25 cellular contexts compared by ENCODE assay signal in genomic region chr1:233945573-233945972, GRCh38. TPM values are rescaled to one million over a fixed set of nuclear protein-coding genes. Genes with fewer than 3 reads are reported as not detected.
DNase-seq lines count a peak whose midpoint lies in the region; ATAC-seq, FAIRE-seq and TF ChIP-seq lines count a peak whose summit lies in the region.
"Had no signal": no experiment of that assay in that cellular context is flagged by ENCODE, and none has a peak within 500 bp of the region (broad histone marks: within the 10 kb centered on the region; RNA-seq: fewer than 3 reads in every experiment).

No MANE protein-coding gene starts in this region.

- RAD21 ChIA-PET in GM12878 (lab: Charles Lee; ENCODE audit: unreplicated experiment) = no interaction called here

- H3K36me3 Mint-ChIP-seq in activated naive CD4-positive, alpha-beta T cell treated with anti-CD3 and anti-CD28 coated beads for 36 hours (ENCODE audit: low read depth) = no peaks in the 10 kb centered on the region
- H3K36me3 Mint-ChIP-seq in activated CD8-positive, alpha-beta memory T cell treated with anti-CD3 and anti-CD28 coated beads, Interleukin-2, amount 10 ng/mL, durations not matched to agents 7 days and 5 days = no peaks in the 10 kb centered on the region
- H3K36me3 Mint-ChIP-seq: activated naive CD8-positive, alpha-beta T cell had no signal

- intact Hi-C loops in activated naive CD4-positive, alpha-beta T cell treated with anti-CD3 and anti-CD28 coated beads for 36 hours (cut with micrococcal nuclease) = no loop called here
- intact Hi-C loops in GM12878 (cut with micrococcal nuclease; ENCODE audit: unreplicated experiment) = no loop called here
- intact Hi-C loops in testis (cut with DNase I; ENCODE audit: low total_unique reads) = no loop called here

- CTCF ChIA-PET in activated naive CD4-positive, alpha-beta T cell treated with anti-CD3 and anti-CD28 coated beads for 36 hours (lab: Charles Lee) = interaction anchor here (0.6 kb wide), 1 partner anchor 30 kb away, joined by 5 read pairs; no protein-coding TSS in a partner anchor
- CTCF ChIA-PET in GM12878 (lab: Yijun Ruan, JAX) = no interaction called here
- CTCF ChIA-PET in activated CD8-positive, alpha-beta memory T cell treated with anti-CD3 and anti-CD28 coated beads, Interleukin-2, amount 10 ng/mL, durations not matched to agents 7 days and 5 days (lab: Charles Lee) = no interaction called here

- H4K20me1 ChIP-seq in GM12878 (ENCODE audit: control insufficient read depth, insufficient read depth) = no peaks in the 10 kb centered on the region

- DNase-seq in activated naive CD4-positive, alpha-beta T cell treated with anti-CD3 and anti-CD28 coated beads for 36 hours = peak; percentile 15
- no peak for DNase-seq in activated naive CD4-positive, alpha-beta T cell (lab: John Stamatoyannopoulos, UW)
- peak; percentile 77 for DNase-seq in HT1080 (ENCODE audit: low read depth)
- peak; percentile 8 for DNase-seq in GM12878 (ENCODE audit: low read depth, low spot score)
- peak; percentile 2 for DNase-seq in non-pigmented ciliary epithelial cell (ENCODE audit: low read depth)
- no peak for DNase-seq in testis
- no peak for DNase-seq in activated CD8-positive, alpha-beta memory T cell treated with anti-CD3 and anti-CD28 coated beads, Interleukin-2, amount 10 ng/mL, durations not matched to agents 7 days and 5 days
- DNase-seq: activated CD4-positive, alpha-beta T cell treated with anti-CD3 and anti-CD28 coated beads for 4 hours; activated T-cell treated with anti-CD3 and anti-CD28 coated beads, Interleukin-2, amount 50 U/mL, for 4 hours; dorsolateral prefrontal cortex; lower lobe of right lung; NCI-H146; NCI-H345; posterior cingulate gyrus; small intestine; T1000; tibial artery had no signal

- FAIRE-seq in GM12878 (lab: Jason Lieb, UNC) = no peak
- FAIRE-seq: G401.6, GM12892, small intestine had no signal

- TF ChIP-seq CTCF in GM12878 (IDR thresholded peaks at IDR 0.05 in 2 of 3, conservative IDR thresholded peaks at IDR 0.05 in 1 of 3; ENCODE audit: control insufficient read depth in 2 of 3, extremely low read depth in 1 of 3, insufficient read depth in 1 of 3, low read depth in 3 of 3, low read length in 3 of 3) (no peak), testis (IDR thresholded peaks at IDR 0.05) (no peak)

- peaks cover 9% of the 10 kb centered on the region for H3K27me3 Mint-ChIP-seq in activated naive CD4-positive, alpha-beta T cell treated with anti-CD3 and anti-CD28 coated beads for 36 hours (ENCODE audit: low read depth)
- H3K27me3 Mint-ChIP-seq in activated CD8-positive, alpha-beta memory T cell treated with anti-CD3 and anti-CD28 coated beads, Interleukin-2, amount 10 ng/mL, durations not matched to agents 7 days and 5 days = no peaks in the 10 kb centered on the region

- ATAC-seq in GM12878 = peak; percentile 64
- no peak for ATAC-seq in HG03159 (IDR thresholded peaks at IDR 0.05; ENCODE audit: unreplicated experiment)
- ATAC-seq in activated CD8-positive, alpha-beta memory T cell treated with anti-CD3 and anti-CD28 coated beads, Interleukin-2, amount 10 ng/mL, durations not matched to agents 7 days and 5 days = no peak
- ATAC-seq: esophagus mucosa had no signal

- H2AFZ ChIP-seq in GM12878 (ENCODE audit: control insufficient read depth, low read depth, low read length) = no peak overlapping the region

- no peaks in the 10 kb centered on the region for H3K4me1 Mint-ChIP-seq in activated naive CD4-positive, alpha-beta T cell treated with anti-CD3 and anti-CD28 coated beads for 36 hours (ENCODE audit: low read depth)
- no peaks in the 10 kb centered on the region for H3K4me1 Mint-ChIP-seq in activated CD8-positive, alpha-beta memory T cell treated with anti-CD3 and anti-CD28 coated beads, Interleukin-2, amount 10 ng/mL, durations not matched to agents 7 days and 5 days

- H3K4me1 ChIP-seq in GM12878 (ENCODE audit: control insufficient read depth, insufficient read depth, low read length) (no peaks in the 10 kb centered on the region), testis (no peaks in the 10 kb centered on the region)
- H3K4me1 ChIP-seq: lower lobe of right lung, tibial artery had no signal

- TF ChIP-seq RAD21 in GM12878 (IDR thresholded peaks at IDR 0.05; ENCODE audit: insufficient read depth, low read depth, low read length) = no peak

- H3K27me3 ChIP-seq in GM12878 (replicated peaks in 1 of 2; ENCODE audit: control insufficient read depth in 2 of 2, insufficient read depth in 2 of 2, low read length in 1 of 2) = no peaks in the 10 kb centered on the region; a peak in 1 of 4 replicates
- H3K27me3 ChIP-seq in testis = no peaks in the 10 kb centered on the region
- H3K27me3 ChIP-seq: cardiac muscle cell, dorsolateral prefrontal cortex, tibial artery had no signal

- TF ChIP-seq POLR2A in GM12878 (IDR thresholded peaks at IDR 0.05; ENCODE audit: low read depth, low read length) (no peak), testis (IDR thresholded peaks at IDR 0.05) (no peak)

- no peak overlapping the region for H3K4me3 Mint-ChIP-seq in activated naive CD4-positive, alpha-beta T cell treated with anti-CD3 and anti-CD28 coated beads for 36 hours
- H3K4me3 Mint-ChIP-seq in activated CD8-positive, alpha-beta memory T cell treated with anti-CD3 and anti-CD28 coated beads, Interleukin-2, amount 10 ng/mL, durations not matched to agents 7 days and 5 days = no peak overlapping the region
- H3K4me3 Mint-ChIP-seq: activated naive CD8-positive, alpha-beta T cell; activated T-cell treated with anti-CD3 and anti-CD28 coated beads, Interleukin-2, amount 50 U/mL, for 4 hours had no signal

- SMC1A ChIA-PET in GM12878 (lab: Charles Lee; ENCODE audit: uncharacterized antibody, unreplicated experiment) = no interaction called here

- no peak for TF ChIP-seq EP300 in GM12878 (IDR thresholded peaks at IDR 0.05; ENCODE audit: borderline replicate concordance in 1 of 2, control insufficient read depth in 1 of 2, low read depth in 2 of 2, low read length in 2 of 2)

- H3K79me2 ChIP-seq in GM12878 (ENCODE audit: control insufficient read depth, insufficient read depth, low read length) = no peaks in the 10 kb centered on the region

- H3K36me3 ChIP-seq in GM12878 (ENCODE audit: control insufficient read depth in 2 of 2, insufficient read depth in 2 of 2, low read length in 1 of 2) (no peaks in the 10 kb centered on the region), testis (ENCODE audit: low read depth, missing control alignments) (no peaks in the 10 kb centered on the region)
- H3K36me3 ChIP-seq: cardiac muscle cell, lower lobe of right lung, tibial artery had no signal

- in situ Hi-C loops in GM12878 (cut with MboI) = no loop called here

- no peak overlapping the region for H3K4me2 ChIP-seq in GM12878 (ENCODE audit: control insufficient read depth, insufficient read depth)
- H3K4me2 ChIP-seq: KMS-11 had no signal

- POLR2A ChIA-PET in GM12878 (lab: Charles Lee) = no interaction called here

- H3K9me3 ChIP-seq in GM12878 (replicated peaks; ENCODE audit: control insufficient read depth, insufficient read depth, low read length) = no peaks in the 10 kb centered on the region
- no peaks in the 10 kb centered on the region for H3K9me3 ChIP-seq in testis
- H3K9me3 ChIP-seq: lower lobe of right lung, tibial artery had no signal

- WGBS in GM12878 (ENCODE audit: insufficient coverage, insufficient replicate concordance, low lambda C conversion rate, missing lambda C conversion rate) = 4% methylated on average over 3 of the region's 3 CpGs
- WGBS in testis, 2 donors = 74 to 84% methylated on average over 3 of the region's 3 CpGs

- no peak overlapping the region for H3K27ac ChIP-seq in GM12878 (ENCODE audit: control insufficient read depth, insufficient read depth)
- H3K27ac ChIP-seq in testis = no peak overlapping the region
- H3K27ac ChIP-seq: cardiac muscle cell, dorsolateral prefrontal cortex, KMS-11, lower lobe of right lung, SK-N-MC, tibial artery had no signal

- H3K9me3 Mint-ChIP-seq in activated naive CD4-positive, alpha-beta T cell treated with anti-CD3 and anti-CD28 coated beads for 36 hours = peaks cover 3% of the 10 kb centered on the region
- peaks cover 2% of the 10 kb centered on the region for H3K9me3 Mint-ChIP-seq in activated CD8-positive, alpha-beta memory T cell treated with anti-CD3 and anti-CD28 coated beads, Interleukin-2, amount 10 ng/mL, durations not matched to agents 7 days and 5 days (ENCODE audit: low read depth)
- H3K9me3 Mint-ChIP-seq: activated T-cell treated with anti-CD3 and anti-CD28 coated beads, Interleukin-2, amount 50 U/mL, for 4 hours had no signal

- no peak overlapping the region for H3K9ac ChIP-seq in GM12878 (ENCODE audit: control insufficient read depth, insufficient read depth, low read length)
- H3K9ac ChIP-seq: KMS-11 had no signal

- H3K4me3 ChIP-seq in GM12878 (no peak overlapping the region), testis (no peak overlapping the region)
- H3K4me3 ChIP-seq: cardiac muscle cell, dorsolateral prefrontal cortex, lower lobe of right lung, SK-N-MC, tibial artery had no signal

- BruUV-seq in GM12878 (replicated peaks; lab: Mats Ljungman, UMichigan) = no TSS peak

- H3K27ac Mint-ChIP-seq in activated naive CD4-positive, alpha-beta T cell treated with anti-CD3 and anti-CD28 coated beads for 36 hours = no peak overlapping the region
- no peak overlapping the region for H3K27ac Mint-ChIP-seq in activated CD8-positive, alpha-beta memory T cell treated with anti-CD3 and anti-CD28 coated beads, Interleukin-2, amount 10 ng/mL, durations not matched to agents 7 days and 5 days
- H3K27ac Mint-ChIP-seq: activated naive CD8-positive, alpha-beta T cell had no signal

RNA-seq across cellular contexts. Expression of gene SLC35F3, which starts 41.1 kb away (rescaled TPM):
- not detected for total RNA-seq in activated naive CD4-positive, alpha-beta T cell treated with anti-CD3 and anti-CD28 coated beads for 36 hours
- 7.3 and 8.1 TPM in 2 replicates for total RNA-seq in HT1080 (2014; rRNA removed; shearing (Covaris generic))
- polyA plus RNA-seq in HT1080 (2015; cell fraction: cytosol; rRNA removed) = 7.2 and 7.6 TPM in 2 replicates
- polyA plus RNA-seq in HT1080 (2015; cell fraction: nucleus; rRNA removed) = 8.0 and 8.2 TPM in 2 replicates
- 9.3 and 11.4 TPM in 2 replicates for total RNA-seq in GM12878 (2013; cell fraction: nucleolus; rRNA removed)
- total RNA-seq in GM12878 (2014; rRNA removed) (8.0 and 9.0 TPM in 2 replicates), GM12878 (2014; rRNA removed; fragmentation: Illumina TruSeq; extraction: Trizol) (4.9 and 5.2 TPM in 2 replicates), GM12878 (2021) (8.4 and 8.6 TPM in 2 replicates), testis (under 1 TPM; 0.43 to 0.87 TPM)
- polyA plus RNA-seq in GM12878 (2011; ENCODE audit: low read depth) = 0.10 TPM
- polyA plus RNA-seq in GM12878 (2011; rRNA removed) (1.4 and 1.6 TPM in 2 replicates), GM12878 (2014; fragmentation: Illumina TruSeq; extraction: Trizol) (6.2 and 7.0 TPM in 2 replicates), GM12878 (2014; fragmentation: Nextera tagmentation; extraction: Ambion mirVana) (1 to 10 TPM; 1.0 to 2.2 TPM), GM12878 (2014; rRNA removed) (6.0 and 6.5 TPM in 2 replicates), GM12878 (2016; fragmentation: Nextera tagmentation; extraction: Ambion mirVana) (1 to 10 TPM; 5.3 to 6.1 TPM), testis (ENCODE audit: insufficient read depth, low read depth, low replicate concordance) (0.47 TPM)
- polyA plus RNA-seq in GM12878 (2011; cell fraction: cytosol; rRNA removed) = 0.91 and 1.3 TPM in 2 replicates
- 0.92 and 0.96 TPM in 2 replicates for polyA plus RNA-seq in GM12878 (2011; cell fraction: nucleus; rRNA removed)
- polyA plus RNA-seq in GM12878 (2012) = 0.27 and 0.51 TPM in 2 replicates
- 0.66 and 0.98 TPM in 2 replicates for polyA minus RNA-seq in GM12878 (2011; rRNA and poly(A)+ RNA removed)
- not detected in 2 replicates for polyA minus RNA-seq in GM12878 (2011; cell fraction: cytosol; rRNA and poly(A)+ RNA removed)
- polyA minus RNA-seq in GM12878 (2011; cell fraction: nucleus; rRNA and poly(A)+ RNA removed) = 0.48 and 0.77 TPM in 2 replicates
- 10 to 100 TPM; 13.8 to 16.8 TPM for total RNA-seq in activated CD8-positive, alpha-beta memory T cell treated with anti-CD3 and anti-CD28 coated beads, Interleukin-2, amount 10 ng/mL, durations not matched to agents 7 days and 5 days

Comparison
In these comparisons a context has a peak if more than half of its experiments do, and no peak if none do; other contexts are left out.
1. DNase-seq: peak in activated naive CD4-positive, alpha-beta T cell treated with anti-CD3 and anti-CD28 coated beads for 36 hours (single experiment), HT1080 (single experiment), GM12878 (single experiment) and non-pigmented ciliary epithelial cell (single experiment); none in activated naive CD4-positive, alpha-beta T cell (0 of 4), testis (single experiment) and activated CD8-positive, alpha-beta memory T cell treated with anti-CD3 and anti-CD28 coated beads, Interleukin-2, amount 10 ng/mL, durations not matched to agents 7 days and 5 days (single experiment).